ENCODE assay signal across 13 cellular contexts in the genomic region with DNA sequence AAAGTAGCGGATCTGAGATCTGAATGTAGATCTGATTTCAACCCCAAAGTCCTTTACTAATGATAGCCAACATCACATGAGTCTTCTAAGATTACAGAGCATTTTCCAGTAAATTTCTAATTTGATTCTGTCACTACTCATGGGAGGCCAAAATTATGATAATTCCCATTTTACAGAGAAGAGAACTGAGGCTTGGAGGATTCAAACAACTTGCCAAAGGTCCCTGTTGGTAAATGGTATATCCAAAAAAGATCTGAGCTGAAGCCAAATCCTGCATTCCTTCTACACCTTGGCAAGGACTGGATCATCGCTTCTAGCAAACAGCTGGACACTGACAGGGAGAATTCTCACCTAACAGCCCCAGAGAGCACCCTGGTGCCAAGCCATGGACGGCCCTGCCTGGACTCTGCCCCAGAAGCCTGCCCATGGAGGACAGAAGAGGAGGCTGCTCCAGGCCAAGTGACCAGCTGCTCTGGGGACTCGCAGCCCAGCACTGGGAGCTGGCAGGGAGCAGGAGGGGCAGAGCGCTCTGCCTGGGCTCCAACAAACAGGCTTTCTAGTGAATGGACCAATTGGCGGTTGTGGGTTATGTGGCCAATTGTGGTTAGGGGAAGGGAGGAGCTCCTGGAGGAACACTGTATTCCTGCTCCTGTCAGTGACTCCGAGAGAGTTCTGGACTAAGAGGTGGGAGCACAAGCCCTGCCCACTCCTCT. TPM values are rescaled to one million over a fixed set of nuclear protein-coding genes. Genes with fewer than 3 reads are reported as not detected.
DNase-seq lines count a peak whose midpoint lies in the region; TF ChIP-seq lines count a peak whose summit lies in the region.
"Had no signal": no experiment of that assay in that cellular context is flagged by ENCODE, and none has a peak within 500 bp of the region (broad histone marks: within the 10 kb centered on the region; RNA-seq: fewer than 3 reads in every experiment).

No MANE protein-coding gene starts in this region.

- peak; percentile 26 for DNase-seq in EH (ENCODE audit: low read depth)
- DNase-seq in SW480 (ENCODE audit: low spot score), result peak; percentile 83
- peak; percentile 30 for DNase-seq in fibroblast of gingiva (ENCODE audit: low read depth)
- DNase-seq in posterior vena cava (ENCODE audit: low spot score), result peak; percentile 60
- no peak for DNase-seq in GM13976 (ENCODE audit: low spot score)
- no peak for DNase-seq in endothelial cell (ENCODE audit: low spot score)
- DNase-seq in NCI-H1930 (lab: John Stamatoyannopoulos, UW), result no peak
- DNase-seq in NCI-H146 treated with DMSO at 0.1 percent for 48 hours (lab: John Stamatoyannopoulos, UW; ENCODE audit: unreplicated experiment), result no peak
- DNase-seq: activated CD8-positive, alpha-beta memory T cell treated with anti-CD3 and anti-CD28 coated beads, Interleukin-2, amount 50 U/mL, for 48 hours; Calu3; NCI-H446 treated with DMSO at 0.1 percent for 48 hours; retina had no signal

- peaks cover 11% of the 10 kb centered on the region for H3K27me3 Mint-ChIP-seq in endothelial cell (ENCODE audit: unreplicated experiment)

- in situ Hi-C loops in GM13976 (cut with MboI; ENCODE audit: low sequenced_read_pairs, unreplicated experiment), result no loop called here

- intact Hi-C loops in posterior vena cava (cut with DNase I), result no loop called here

- TF ChIP-seq CTCF in GM13976 (IDR thresholded peaks at IDR 0.05; ENCODE audit: borderline replicate concordance, control extremely low read depth, extremely low read depth, insufficient read depth, missing control alignments) (no peak), endothelial cell (IDR thresholded peaks at IDR 0.05; ENCODE audit: unreplicated experiment) (no peak)

- H3K4me3 Mint-ChIP-seq in endothelial cell (ENCODE audit: unreplicated experiment), result no peak overlapping the region
- H3K4me3 Mint-ChIP-seq: mesothelial cell of epicardium had no signal

- peaks cover 21% of the 10 kb centered on the region for H3K4me1 Mint-ChIP-seq in endothelial cell (ENCODE audit: unreplicated experiment)

- no peaks in the 10 kb centered on the region for H3K36me3 Mint-ChIP-seq in endothelial cell (ENCODE audit: low read depth, unreplicated experiment)
- H3K36me3 Mint-ChIP-seq: mesothelial cell of epicardium had no signal

- H3K9me3 Mint-ChIP-seq in endothelial cell (ENCODE audit: unreplicated experiment), result no peaks in the 10 kb centered on the region
- H3K9me3 Mint-ChIP-seq: mesothelial cell of epicardium had no signal

- no peak overlapping the region for H3K27ac Mint-ChIP-seq in endothelial cell (ENCODE audit: unreplicated experiment)
- H3K27ac Mint-ChIP-seq: mesothelial cell of epicardium had no signal

RNA-seq across cellular contexts. Expression of gene CSF1, which starts 6.4 kb away (rescaled TPM):
- total RNA-seq in posterior vena cava (10 to 100 TPM; 64.1 to 68.7 TPM), endothelial cell (ENCODE audit: unreplicated experiment) (2.1 TPM)

Comparison
In these comparisons a context has a peak if more than half of its experiments do, and no peak if none do; other contexts are left out.
1. DNase-seq: peak in EH (single experiment), SW480 (single experiment), fibroblast of gingiva (single experiment) and posterior vena cava (single experiment); none in GM13976 (single experiment), endothelial cell (single experiment), NCI-H1930 (0 of 2) and NCI-H146 treated with DMSO at 0.1 percent for 48 hours (single experiment).
2. RNA of gene CSF1, which starts 6.4 kb away (total RNA-seq): 64.1 to 68.7 TPM in posterior vena cava; 2.1 TPM in endothelial cell (single experiment); every median in the first group is over 10 times any median in the second.